In genomic region chr13:64924401-64924800, GRCh38 we compare ENCODE assay signal across 8 cellular contexts.
"Had no signal": no experiment of that assay in that cellular context is flagged by ENCODE, and none has a peak within 500 bp of the region (broad histone marks: within the 10 kb centered on the region; RNA-seq: fewer than 3 reads in every experiment).

No MANE protein-coding gene starts in this region.

- H3K9ac ChIP-seq: GM23248 had no signal

- DNase-seq: GM23248, GOT3, H7, HFFc6 had no signal

- ATAC-seq: HCT116 had no signal

- H3K4me1 ChIP-seq: HAP-1 had no signal

- H3K36me3 ChIP-seq: HAP-1 had no signal

- H2AFZ ChIP-seq: GM23248 had no signal

- H3K4me3 ChIP-seq: GM23248, HAP-1 had no signal

- FAIRE-seq: HepG2 had no signal

- H3K27ac ChIP-seq: GM23248, HL-60 had no signal

- H3K9me3 ChIP-seq: HAP-1 had no signal
